1 cellular context compared by ENCODE assay signal in the genomic region with DNA sequence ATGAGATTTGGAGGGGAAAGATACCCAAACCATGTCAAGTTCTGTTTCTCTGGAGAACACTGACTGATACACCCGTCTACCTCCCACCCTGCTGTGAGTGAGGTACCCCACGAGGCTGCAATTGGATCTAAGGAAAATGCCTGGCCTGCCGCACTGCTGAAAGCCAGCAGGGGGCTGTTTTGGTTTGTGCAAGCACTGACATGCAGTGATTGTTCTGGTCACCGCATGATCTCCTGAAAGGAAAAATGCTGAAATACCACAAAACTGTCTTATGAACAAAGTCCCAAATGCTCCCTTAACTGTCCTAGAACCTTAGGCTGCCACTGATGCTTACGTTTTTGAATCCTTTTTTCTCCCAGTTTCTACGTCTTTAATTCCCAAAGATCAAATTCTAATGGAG.
TF ChIP-seq lines count a peak whose summit lies in the region.

No MANE protein-coding gene starts in this region.

TF ChIP-seq in SK-N-SH treated with all-trans-retinoic acid at 6 μM for 48 hours, 23 proteins besides CTCF, POLR2A, EP300 and RAD21 (continued from another document):
- TF ChIP-seq, protein P1, sequence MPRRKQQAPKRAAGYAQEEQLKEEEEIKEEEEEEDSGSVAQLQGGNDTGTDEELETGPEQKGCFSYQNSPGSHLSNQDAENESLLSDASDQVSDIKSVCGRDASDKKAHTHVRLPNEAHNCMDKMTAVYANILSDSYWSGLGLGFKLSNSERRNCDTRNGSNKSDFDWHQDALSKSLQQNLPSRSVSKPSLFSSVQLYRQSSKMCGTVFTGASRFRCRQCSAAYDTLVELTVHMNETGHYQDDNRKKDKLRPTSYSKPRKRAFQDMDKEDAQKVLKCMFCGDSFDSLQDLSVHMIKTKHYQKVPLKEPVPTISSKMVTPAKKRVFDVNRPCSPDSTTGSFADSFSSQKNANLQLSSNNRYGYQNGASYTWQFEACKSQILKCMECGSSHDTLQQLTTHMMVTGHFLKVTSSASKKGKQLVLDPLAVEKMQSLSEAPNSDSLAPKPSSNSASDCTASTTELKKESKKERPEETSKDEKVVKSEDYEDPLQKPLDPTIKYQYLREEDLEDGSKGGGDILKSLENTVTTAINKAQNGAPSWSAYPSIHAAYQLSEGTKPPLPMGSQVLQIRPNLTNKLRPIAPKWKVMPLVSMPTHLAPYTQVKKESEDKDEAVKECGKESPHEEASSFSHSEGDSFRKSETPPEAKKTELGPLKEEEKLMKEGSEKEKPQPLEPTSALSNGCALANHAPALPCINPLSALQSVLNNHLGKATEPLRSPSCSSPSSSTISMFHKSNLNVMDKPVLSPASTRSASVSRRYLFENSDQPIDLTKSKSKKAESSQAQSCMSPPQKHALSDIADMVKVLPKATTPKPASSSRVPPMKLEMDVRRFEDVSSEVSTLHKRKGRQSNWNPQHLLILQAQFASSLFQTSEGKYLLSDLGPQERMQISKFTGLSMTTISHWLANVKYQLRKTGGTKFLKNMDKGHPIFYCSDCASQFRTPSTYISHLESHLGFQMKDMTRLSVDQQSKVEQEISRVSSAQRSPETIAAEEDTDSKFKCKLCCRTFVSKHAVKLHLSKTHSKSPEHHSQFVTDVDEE (CRISPR knock-in tag; IDR thresholded peaks at IDR 0.05) = no peak
TF ChIP-seq in SK-N-SH treated with all-trans-retinoic acid at 6 μM for 48 hours: peak in this region for 0.
